Comparison of ENCODE assay signal across 12 cellular contexts in the genomic region with DNA sequence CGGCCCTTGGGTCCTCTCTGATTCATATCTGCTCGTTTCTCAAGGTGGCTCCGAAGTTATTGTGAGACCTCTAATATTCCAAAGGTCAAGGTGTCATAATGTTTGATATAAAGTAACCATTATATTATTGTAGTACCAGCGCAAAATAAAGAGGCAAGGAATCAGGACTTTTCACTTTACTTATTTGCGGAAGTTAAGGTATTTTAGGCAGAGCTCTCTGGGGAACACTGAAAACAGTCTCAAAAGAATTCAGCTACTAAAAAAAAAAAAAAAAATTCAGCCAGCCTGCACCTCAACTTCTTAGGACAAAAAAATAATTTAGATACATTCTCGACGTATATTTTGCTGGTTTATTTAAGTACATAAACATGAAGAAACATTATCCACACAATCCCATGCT. TPM values are rescaled to one million over a fixed set of nuclear protein-coding genes. Genes with fewer than 3 reads are reported as not detected.
DNase-seq lines count a peak whose midpoint lies in the region; ATAC-seq, FAIRE-seq and TF ChIP-seq lines count a peak whose summit lies in the region.
"Had no signal": no experiment of that assay in that cellular context is flagged by ENCODE, and none has a peak within 500 bp of the region (broad histone marks: within the 10 kb centered on the region; RNA-seq: fewer than 3 reads in every experiment).

No MANE protein-coding gene starts in this region.

- CTCF ChIA-PET in SK-N-SH (lab: Yijun Ruan, JAX) (interaction anchor here (0.9 to 3.8 kb wide), 7 partner anchors 9 to 458 kb away, joined by 3 to 22 read pairs (median 4); no protein-coding TSS in a partner anchor), PC-3 (lab: Charles Lee) (interaction anchor here (0.6 kb wide), 2 partner anchors 358 to 576 kb away, joined by 3 read pairs; no protein-coding TSS in a partner anchor)

- H3F3A ChIP-seq in SK-N-SH (replicated peaks; ENCODE audit: insufficient read depth) (peaks cover 29% of the 10 kb centered on the region), PC-3 (ENCODE audit: low read length, unreplicated experiment) (peaks cover 3% of the 10 kb centered on the region)

- no peak for FAIRE-seq in pancreas (lab: Jason Lieb, UNC)

- peaks cover 38% of the 10 kb centered on the region for H4K20me1 ChIP-seq in SK-N-SH (ENCODE audit: insufficient read depth)
- H4K20me1 ChIP-seq in PC-3 (ENCODE audit: low read length): peaks cover 21% of the 10 kb centered on the region

- H3K4me2 ChIP-seq in SK-N-SH (peak overlapping the region; percentile 94), PC-3 (ENCODE audit: low read length) (peak overlapping the region; percentile 79)

- H3K4me3 ChIP-seq in SK-N-SH (ENCODE audit: low read depth in 2 of 2, low read length in 1 of 2): peak overlapping the region in 1 of 2 experiments; percentile 92; a peak in 3 of 4 replicates
- H3K4me3 ChIP-seq in PC-3 (ENCODE audit: low read length): peak overlapping the region; percentile 87
- peak overlapping the region; percentile 85 for H3K4me3 ChIP-seq in fibroblast of mammary gland (ENCODE audit: control insufficient read depth, low read depth, low read length)
- H3K4me3 ChIP-seq in skeletal muscle tissue (ENCODE audit: low read length in 3 of 3): peak overlapping the region; percentile 86 to 92 (median 91)
- no peak overlapping the region for H3K4me3 ChIP-seq in pancreas

- 49% methylated on average over 7 of the region's 7 CpGs for WGBS in SK-N-SH (ENCODE audit: low lambda C conversion rate)
- 32 to 33% methylated on average over 7 of the region's 7 CpGs for WGBS in pancreas, 2 donors

- BruUV-seq in PC-3 (replicated peaks; lab: Mats Ljungman, UMichigan): no TSS peak

- peaks cover 73% of the 10 kb centered on the region for H3K79me2 ChIP-seq in SK-N-SH (ENCODE audit: insufficient read depth)
- peaks cover 80% of the 10 kb centered on the region for H3K79me2 ChIP-seq in PC-3 (ENCODE audit: low read length)

- H3K27ac ChIP-seq in SK-N-SH (ENCODE audit: low read depth in 2 of 2, low read length in 1 of 2) (peak overlapping the region in 1 of 2 experiments; percentile 92; a peak in 1 of 4 replicates), PC-3 (ENCODE audit: low read length) (no peak overlapping the region), skeletal muscle tissue (ENCODE audit: low read depth, low read length) (peak overlapping the region; percentile 100), pancreas (no peak overlapping the region)

- H3K4me1 ChIP-seq in SK-N-SH (ENCODE audit: control insufficient read depth in 1 of 2, insufficient read depth in 2 of 2, low read depth in 1 of 2, low read length in 1 of 2) (peaks cover 19 to 27% of the 10 kb centered on the region in 2 experiments), PC-3 (ENCODE audit: insufficient read depth, low read length) (peaks cover 69% of the 10 kb centered on the region), skeletal muscle tissue (ENCODE audit: control insufficient read depth in 3 of 3, insufficient read depth in 3 of 3, low read length in 3 of 3) (peaks cover 35 to 52% (median 47%) of the 10 kb centered on the region in 3 donors), pancreas (peaks cover 21 to 49% (median 47%) of the 10 kb centered on the region in 3 donors)

- POLR2A ChIA-PET in SK-N-SH (lab: Yijun Ruan, JAX) (no interaction called here), PC-3 (lab: Charles Lee; ENCODE audit: unreplicated experiment) (interaction anchor here (0.6 kb wide), 1 partner anchor 9 kb away, joined by 9 read pairs; no protein-coding TSS in a partner anchor)

- H3K9ac ChIP-seq in SK-N-SH (peak overlapping the region; percentile 97; the same call in 1 of the 2 replicates), PC-3 (ENCODE audit: low read length) (peak overlapping the region; percentile 87), skeletal muscle tissue (ENCODE audit: low read depth in 1 of 3, low read length in 3 of 3) (peak overlapping the region; percentile 94 to 99 (median 98))

- no peak for TF ChIP-seq CTCF in SK-N-SH (IDR thresholded peaks at IDR 0.05)
- TF ChIP-seq CTCF in PC-3 (conservative IDR thresholded peaks at IDR 0.05; ENCODE audit: low read depth, low read length): no peak
- TF ChIP-seq CTCF in fibroblast of mammary gland (conservative IDR thresholded peaks at IDR 0.05; ENCODE audit: control insufficient read depth, insufficient read depth, low read depth, low read length): no peak
- TF ChIP-seq CTCF in pancreas (IDR thresholded peaks at IDR 0.05): no peak

- no peak for TF ChIP-seq RAD21 in SK-N-SH (IDR thresholded peaks at IDR 0.05; ENCODE audit: low read length)

- no peaks in the 10 kb centered on the region for H3K9me2 ChIP-seq in SK-N-SH
- H3K9me2 ChIP-seq in PC-3 (replicated peaks; ENCODE audit: low read length): no peaks in the 10 kb centered on the region

- no peaks in the 10 kb centered on the region for H3K27me3 ChIP-seq in SK-N-SH (ENCODE audit: insufficient read depth)
- no peaks in the 10 kb centered on the region for H3K27me3 ChIP-seq in PC-3 (ENCODE audit: low read length)
- H3K27me3 ChIP-seq in skeletal muscle tissue (ENCODE audit: control insufficient read depth in 3 of 3, insufficient read depth in 3 of 3, low read length in 3 of 3): no peaks in the 10 kb centered on the region
- H3K27me3 ChIP-seq in pancreas: no peaks in the 10 kb centered on the region
- H3K27me3 ChIP-seq: adrenal gland had no signal

- ATAC-seq in SK-N-SH treated with all-trans-retinoic acid at 6 μM for 48 hours (no peak), PC-3 (no peak), pancreas (no peak)

- peaks cover 13 to 26% of the 10 kb centered on the region in 2 experiments for H3K36me3 ChIP-seq in SK-N-SH (replicated peaks in 1 of 2; ENCODE audit: control insufficient read depth in 1 of 2, insufficient read depth in 2 of 2, low read length in 1 of 2)
- peaks cover 10% of the 10 kb centered on the region for H3K36me3 ChIP-seq in PC-3 (ENCODE audit: low read depth, low read length)
- H3K36me3 ChIP-seq in skeletal muscle tissue (ENCODE audit: control insufficient read depth in 3 of 3, insufficient read depth in 3 of 3, low read length in 3 of 3): peaks cover 0 to 8% (median 5%) of the 10 kb centered on the region in 3 donors
- H3K36me3 ChIP-seq in pancreas: no peaks in the 10 kb centered on the region

- H3K9me3 ChIP-seq in SK-N-SH: no peaks in the 10 kb centered on the region
- H3K9me3 ChIP-seq in PC-3 (ENCODE audit: low read length): no peaks in the 10 kb centered on the region
- no peaks in the 10 kb centered on the region for H3K9me3 ChIP-seq in skeletal muscle tissue (ENCODE audit: control insufficient read depth in 3 of 3, low read length in 3 of 3)
- no peaks in the 10 kb centered on the region for H3K9me3 ChIP-seq in pancreas
- H3K9me3 ChIP-seq: adrenal gland had no signal

- TF ChIP-seq EP300 in SK-N-SH (IDR thresholded peaks at IDR 0.05; ENCODE audit: borderline replicate concordance in 1 of 2, low read depth in 1 of 2, low read length in 1 of 2): no peak

- DNase-seq in SK-N-SH: no peak
- DNase-seq in PC-3: no peak
- no peak for DNase-seq in fibroblast of mammary gland (ENCODE audit: low read depth)
- no peak for DNase-seq in pancreas
- DNase-seq in midbrain (lab: John Stamatoyannopoulos, UW): no peak
- DNase-seq in activated effector memory CD4-positive, alpha-beta T cell treated with Interleukin-2 at 50 U/mL for 16 hours: no peak
- DNase-seq: 8988T; adrenal gland; NCI-H1048; stimulated activated CD4-positive, alpha-beta T cell treated with anti-CD3 and anti-CD28 coated beads, Interleukin-2, amount 100 ng/mL, for 24 hours had no signal

- intact Hi-C loops in PC-3 (cut with micrococcal nuclease) (loop anchor here (5.0 kb wide), 1 partner anchor 314 kb away; the partner anchor contains the start of gene SERINC3), pancreas (cut with DNase I) (no loop called here)

- H2AFZ ChIP-seq in SK-N-SH (ENCODE audit: low read depth) (no peak overlapping the region), PC-3 (ENCODE audit: low read length) (no peak overlapping the region)

TF ChIP-seq in SK-N-SH, 30 proteins besides CTCF, POLR2A, EP300 and RAD21 (continues in another document):
- no peak for TF ChIP-seq RCOR1 (IDR thresholded peaks at IDR 0.05; ENCODE audit: low read length)
- no peak for TF ChIP-seq RFX5 (IDR thresholded peaks at IDR 0.05; ENCODE audit: low read length)

TF ChIP-seq in SK-N-SH treated with all-trans-retinoic acid at 6 μM for 48 hours, 23 proteins besides CTCF, POLR2A, EP300 and RAD21 (continues in another document):
- TF ChIP-seq ARNTL (CRISPR knock-in tag; IDR thresholded peaks at IDR 0.05; ENCODE audit: borderline replicate concordance, low read depth): no peak
- no peak for TF ChIP-seq ZNF70 (CRISPR knock-in tag; IDR thresholded peaks at IDR 0.05)
- TF ChIP-seq ZFP30 (CRISPR knock-in tag; IDR thresholded peaks at IDR 0.05): no peak
- no peak for TF ChIP-seq BACH2 (CRISPR knock-in tag; IDR thresholded peaks at IDR 0.05; ENCODE audit: borderline replicate concordance)

RNA-seq across cellular contexts. Expression of gene OSER1, which starts 2.4 kb away (rescaled TPM):
- 22.3 and 31.0 TPM in 2 replicates for polyA plus RNA-seq in SK-N-SH (2012; rRNA removed)
- polyA plus RNA-seq in SK-N-SH (2012; cell fraction: cytosol; rRNA removed): 21.3 and 25.1 TPM in 2 replicates
- polyA plus RNA-seq in SK-N-SH (2012; cell fraction: nucleus; rRNA removed): 44.4 and 73.2 TPM in 2 replicates
- 29.0 and 34.8 TPM in 2 replicates for total RNA-seq in PC-3 (2014; rRNA removed)
- 31.3 TPM for total RNA-seq in skeletal muscle tissue
- total RNA-seq in pancreas: 10 to 100 TPM in 4 of 6 donors, 1 to 10 TPM in 2; 8.0 to 13.5 (median 11.1) TPM
- polyA plus RNA-seq in pancreas: 10 to 100 TPM in 1 of 2 donors, 1 to 10 TPM in 1; 8.5 to 17.6 TPM

RNA-seq across cellular contexts. Expression of gene JPH2, which starts 21.2 kb away (rescaled TPM):
- polyA plus RNA-seq in SK-N-SH (2012; rRNA removed): 0.67 and 0.75 TPM in 2 replicates
- polyA plus RNA-seq in SK-N-SH (2012; cell fraction: cytosol; rRNA removed): 0.44 and 0.58 TPM in 2 replicates
- polyA plus RNA-seq in SK-N-SH (2012; cell fraction: nucleus; rRNA removed): 0.66 and 0.74 TPM in 2 replicates
- total RNA-seq in PC-3 (2014; rRNA removed): 15.5 and 15.8 TPM in 2 replicates
- 85.1 TPM for total RNA-seq in skeletal muscle tissue
- total RNA-seq in pancreas: under 1 TPM; 0.09 to 0.37 (median 0.22) TPM
- 1 to 10 TPM in 1 of 2 donors, under 1 TPM in 1; 0.31 to 1.1 TPM for polyA plus RNA-seq in pancreas

RNA-seq across cellular contexts. Expression of gene GDAP1L1, which starts 38.9 kb away (rescaled TPM):
- polyA plus RNA-seq in SK-N-SH (2012; rRNA removed) (0.30 and 0.55 TPM in 2 replicates), pancreas (1 to 10 TPM in 1 of 2 donors, under 1 TPM in 1; 0.68 to 3.6 TPM)
- 0.28 and 1.2 TPM in 2 replicates for polyA plus RNA-seq in SK-N-SH (2012; cell fraction: cytosol; rRNA removed)
- 0.34 and 0.70 TPM in 2 replicates for polyA plus RNA-seq in SK-N-SH (2012; cell fraction: nucleus; rRNA removed)
- total RNA-seq in PC-3 (2014; rRNA removed) (not detected in 2 replicates), skeletal muscle tissue (not detected), pancreas (under 1 TPM in 4 of 6 donors, not detected in 2; 0.12 to 0.46 (median 0.33) TPM)

Comparison
In these comparisons a context has a peak if more than half of its experiments do, and no peak if none do; other contexts are left out.
1. H3K4me3 ChIP-seq: peak in PC-3 (single experiment), fibroblast of mammary gland (single experiment) and skeletal muscle tissue (3 of 3); none in pancreas (0 of 4).
2. RNA of gene JPH2, which starts 21.2 kb away (total RNA-seq): 85.1 TPM in skeletal muscle tissue (single experiment) and 15.5 to 15.8 TPM in PC-3; 0.09 to 0.37 TPM in pancreas; every median in the first group is over 10 times any median in the second.
3. Peak in every context shown above with its lines, with median percentiles within 50 percentile points of each other: H3K9ac ChIP-seq.